Comparison of ENCODE assay signal across 23 cellular contexts in genomic region chr9:135227641-135228251, GRCh38.
"Had no signal": no experiment of that assay in that cellular context is flagged by ENCODE, and none has a peak within 500 bp of the region (broad histone marks: within the 10 kb centered on the region; RNA-seq: fewer than 3 reads in every experiment).

No MANE protein-coding gene starts in this region.

- H3K27ac Mint-ChIP-seq: activated B cell treated with CpG ODN at 0.5 μM for 24 hours; activated naive CD4-positive, alpha-beta T cell treated with anti-CD3 and anti-CD28 coated beads for 36 hours; activated naive CD8-positive, alpha-beta T cell treated with anti-CD3 and anti-CD28 coated beads, Interleukin-2, amount 10 ng/mL, durations not matched to agents 7 days and 5 days; progenitor cell of endocrine pancreas; stimulated activated naive CD8-positive, alpha-beta T cell treated with anti-CD3 and anti-CD28 coated beads, Interleukin-15, Interleukin-2, amounts not matched to agents 100 ng/mL and 50 ng/mL, for 24 hours had no signal

- H3K4me3 Mint-ChIP-seq: activated B cell treated with CpG ODN at 0.5 μM for 24 hours; activated naive CD4-positive, alpha-beta T cell treated with anti-CD3 and anti-CD28 coated beads for 36 hours; activated naive CD8-positive, alpha-beta T cell treated with anti-CD3 and anti-CD28 coated beads, Interleukin-2, amount 10 ng/mL, durations not matched to agents 7 days and 5 days; neural crest cell; stimulated activated naive CD8-positive, alpha-beta T cell treated with anti-CD3 and anti-CD28 coated beads, Interleukin-15, Interleukin-2, amounts not matched to agents 100 ng/mL and 50 ng/mL, for 24 hours had no signal

- H3K4me1 Mint-ChIP-seq: activated B cell treated with CpG ODN at 0.5 μM for 24 hours; activated naive CD8-positive, alpha-beta T cell treated with anti-CD3 and anti-CD28 coated beads, Interleukin-2, amount 10 ng/mL, durations not matched to agents 7 days and 5 days had no signal

- DNase-seq: activated B cell treated with CpG ODN at 0.5 μM for 24 hours; activated CD4-positive, alpha-beta T cell treated with anti-CD3 and anti-CD28 coated beads for 4 hours; activated CD4-positive, alpha-beta T cell treated with anti-CD3 and anti-CD28 coated beads, Interleukin-2, amount 50 U/mL, for 48 hours; activated CD8-positive, alpha-beta memory T cell treated with anti-CD3 and anti-CD28 coated beads, Interleukin-2, amount 50 U/mL, for 48 hours; activated naive CD4-positive, alpha-beta T cell treated with anti-CD3 and anti-CD28 coated beads for 36 hours; activated naive CD8-positive, alpha-beta T cell treated with anti-CD3 and anti-CD28 coated beads, Interleukin-2, amount 10 ng/mL, durations not matched to agents 7 days and 5 days; activated T-cell treated with anti-CD3 and anti-CD28 coated beads, Interleukin-2, amount 50 U/mL, for 48 hours; amniotic stem cell; dermis blood vessel endothelial cell; effector CD8-positive, alpha-beta T cell; foreskin melanocyte; hippocampal formation; mesendoderm; retina; stimulated activated CD4-positive, alpha-beta T cell treated with anti-CD3 and anti-CD28 coated beads, Interleukin-1b, Interleukin-23, amount 100 ng/mL, for 48 hours; substantia nigra; T-helper 9 cell; thyroid gland had no signal

- H3K36me3 Mint-ChIP-seq: activated naive CD8-positive, alpha-beta T cell treated with anti-CD3 and anti-CD28 coated beads, Interleukin-2, amount 10 ng/mL, durations not matched to agents 7 days and 5 days had no signal

- ATAC-seq: esophagus mucosa, mucosa of descending colon had no signal

- H3K27me3 ChIP-seq: thyroid gland had no signal

- H3K36me3 ChIP-seq: thyroid gland had no signal

- H3K9me3 ChIP-seq: mucosa of descending colon, thyroid gland had no signal

- H3K4me3 ChIP-seq: mucosa of descending colon, thyroid gland had no signal

- H3K4me1 ChIP-seq: thyroid gland had no signal

- H3K27ac ChIP-seq: thyroid gland had no signal

- H3K9me3 Mint-ChIP-seq: activated B cell treated with CpG ODN at 0.5 μM for 24 hours; activated naive CD4-positive, alpha-beta T cell treated with anti-CD3 and anti-CD28 coated beads for 36 hours; activated naive CD8-positive, alpha-beta T cell treated with anti-CD3 and anti-CD28 coated beads, Interleukin-2, amount 10 ng/mL, durations not matched to agents 7 days and 5 days; neural crest cell; stimulated activated naive CD8-positive, alpha-beta T cell treated with anti-CD3 and anti-CD28 coated beads, Interleukin-15, Interleukin-2, amounts not matched to agents 100 ng/mL and 50 ng/mL, for 24 hours had no signal
